In the genomic region with DNA sequence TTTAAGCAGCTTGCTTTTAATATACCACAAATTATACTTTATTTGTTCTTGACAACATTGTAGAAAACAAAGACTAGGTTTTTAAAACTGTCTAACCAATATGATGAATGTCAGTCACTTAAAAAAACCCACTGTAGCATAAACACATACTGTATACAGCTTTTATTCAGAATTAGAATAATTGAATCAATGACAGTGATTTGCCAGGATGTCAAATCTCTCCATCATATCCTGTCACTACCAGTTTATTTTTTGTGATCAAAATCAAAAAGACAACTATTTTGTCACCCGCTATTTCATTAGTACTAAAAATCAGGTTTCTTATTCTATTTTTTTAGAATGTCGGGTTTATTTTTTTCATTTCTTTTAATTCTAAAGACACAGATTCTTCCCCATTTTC, we compare ENCODE assay signal across 7 cellular contexts.
"Had no signal": no experiment of that assay in that cellular context is flagged by ENCODE, and none has a peak within 500 bp of the region (broad histone marks: within the 10 kb centered on the region; RNA-seq: fewer than 3 reads in every experiment).

No MANE protein-coding gene starts in this region.

- H3K4me3 ChIP-seq: GM12878 had no signal

- FAIRE-seq: GM12878, GM12891, GM12892, GM18507, GM19239 had no signal

- ATAC-seq: GM12878 had no signal

- DNase-seq: GDM1, GF-D8 had no signal
